17 cellular contexts compared by ENCODE assay signal in the genomic region with DNA sequence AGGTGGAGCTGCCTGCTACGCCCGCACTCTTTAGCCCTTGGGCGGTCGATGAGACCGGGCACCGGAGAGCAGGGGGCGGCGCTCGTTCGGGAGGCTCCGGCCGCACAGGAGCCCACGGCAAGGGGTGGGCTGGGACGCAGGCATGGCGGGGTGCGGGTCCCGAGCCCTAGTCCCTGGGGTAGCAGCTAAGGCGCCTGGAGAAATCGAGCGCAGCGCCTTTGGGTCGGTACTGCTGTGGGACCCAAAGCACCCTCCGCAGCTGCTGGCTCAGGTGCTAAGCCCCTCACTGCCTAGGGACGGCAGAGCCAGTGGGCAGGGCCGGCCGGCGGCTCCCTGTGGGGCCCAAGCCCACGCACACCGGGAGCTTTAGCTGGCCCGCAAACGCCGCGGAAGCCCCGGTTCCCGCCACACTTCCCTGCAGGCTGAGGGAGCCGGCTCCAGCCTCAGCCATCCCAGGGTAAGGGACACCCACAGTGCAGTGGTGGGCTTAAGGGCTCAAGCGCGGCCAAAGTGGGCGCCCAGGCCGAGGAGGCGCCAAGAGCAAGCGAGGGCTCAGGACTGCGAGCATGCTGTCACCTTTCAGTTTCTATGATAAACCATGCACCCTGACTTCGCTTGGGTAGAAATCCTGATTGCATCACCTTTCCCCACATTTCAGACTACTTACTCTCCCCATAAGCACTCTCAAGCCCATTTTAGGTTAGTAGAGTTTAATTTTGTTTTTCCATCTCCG. TPM values are rescaled to one million over a fixed set of nuclear protein-coding genes. Genes with fewer than 3 reads are reported as not detected.
DNase-seq lines count a peak whose midpoint lies in the region; ATAC-seq and TF ChIP-seq lines count a peak whose summit lies in the region.
"Had no signal": no experiment of that assay in that cellular context is flagged by ENCODE, and none has a peak within 500 bp of the region (broad histone marks: within the 10 kb centered on the region; RNA-seq: fewer than 3 reads in every experiment).

No MANE protein-coding gene starts in this region.

- H3K4me1 Mint-ChIP-seq in CD4-positive, alpha-beta memory T cell, result peaks cover 22 to 44% (median 33%) of the 10 kb centered on the region in 4 donors
- H3K4me1 Mint-ChIP-seq in natural killer cell, result peaks cover 45 to 56% of the 10 kb centered on the region in 2 donors

- no TSS peak for BruUV-seq in OCI-LY7 (replicated peaks; lab: Mats Ljungman, UMichigan)

- no peak for TF ChIP-seq POLR2A in body of pancreas (IDR thresholded peaks at IDR 0.05)

- no peaks in the 10 kb centered on the region for H3K27me3 ChIP-seq in BLaER1 treated with 17β-estradiol and CSF1 and Interleukin-3, amounts not matched to agents 10 nM and 100 nM
- no peaks in the 10 kb centered on the region for H3K27me3 ChIP-seq in CD4-positive, alpha-beta memory T cell (ENCODE audit: insufficient read depth, low read length)
- no peaks in the 10 kb centered on the region for H3K27me3 ChIP-seq in body of pancreas

- H3K9me3 Mint-ChIP-seq in CD4-positive, alpha-beta memory T cell, result peaks cover 9 to 39% (median 29%) of the 10 kb centered on the region in 8 donors
- H3K9me3 Mint-ChIP-seq in natural killer cell, result peaks cover 2 to 4% of the 10 kb centered on the region in 2 donors

- peak overlapping the region in 10 of 11 experiments; percentile 8 to 59 (median 44); a peak in 15 of 22 replicates for H3K4me2 ChIP-seq in BLaER1 treated with 17β-estradiol and CSF1 and Interleukin-3, amounts not matched to agents 10 nM and 100 nM
- H3K4me2 ChIP-seq in OCI-LY7 (ENCODE audit: low read length), result no peak overlapping the region
- H3K4me2 ChIP-seq: KMS-11 had no signal

- H3K36me3 ChIP-seq in BLaER1 treated with 17β-estradiol and CSF1 and Interleukin-3, amounts not matched to agents 10 nM and 100 nM, result no peaks in the 10 kb centered on the region
- no peaks in the 10 kb centered on the region for H3K36me3 ChIP-seq in CD4-positive, alpha-beta memory T cell (ENCODE audit: insufficient read depth, low read length)
- H3K36me3 ChIP-seq in body of pancreas (replicated peaks in 1 of 2; ENCODE audit: insufficient read depth in 1 of 2, low read depth in 2 of 2), result no peaks in the 10 kb centered on the region
- no peaks in the 10 kb centered on the region for H3K36me3 ChIP-seq in OCI-LY7 (ENCODE audit: insufficient read depth, low read length)

- H3K9ac ChIP-seq in BLaER1 treated with 17β-estradiol and CSF1 and Interleukin-3, amounts not matched to agents 10 nM and 100 nM, result no peak overlapping the region
- H3K9ac ChIP-seq: KMS-11 had no signal

- peak overlapping the region in 8 of 10 experiments; percentile 14 to 53 (median 22); a peak in 9 of 20 replicates for H3K4me3 ChIP-seq in BLaER1 treated with 17β-estradiol and CSF1 and Interleukin-3, amounts not matched to agents 10 nM and 100 nM
- H3K4me3 ChIP-seq in CD4-positive, alpha-beta memory T cell (ENCODE audit: low read length in 2 of 2), result peak overlapping the region in 1 of 2 donors; percentile 9
- H3K4me3 ChIP-seq in body of pancreas (no peak overlapping the region), OCI-LY7 (ENCODE audit: low read depth, low read length, poor library complexity, severe bottlenecking) (no peak overlapping the region)
- H3K4me3 ChIP-seq: coronary artery had no signal

- DNase-seq in CD4-positive, alpha-beta memory T cell, result no peak
- DNase-seq in body of pancreas (no peak), natural killer cell (no peak), amniotic stem cell (lab: John Stamatoyannopoulos, UW) (no peak), OCI-LY7 (ENCODE audit: low spot score) (no peak)
- DNase-seq: activated T-cell treated with anti-CD3 and anti-CD28 coated beads, Interleukin-2, amount 50 U/mL, for 4 hours; C1 segment of cervical spinal cord; NCI-H1092 treated with DMSO at 0.1 percent for 48 hours; NCI-H524 treated with DMSO at 0.1 percent for 48 hours; T1000; trophoblast cell had no signal

- peak; percentile 30 for ATAC-seq in body of pancreas
- no peak for ATAC-seq in natural killer cell
- ATAC-seq in HG03139 (IDR thresholded peaks at IDR 0.05; ENCODE audit: unreplicated experiment), result no peak
- ATAC-seq in GM18519 (IDR thresholded peaks at IDR 0.05; ENCODE audit: low FRiP score, unreplicated experiment), result no peak

- H3K79me2 ChIP-seq in OCI-LY7 (ENCODE audit: insufficient read depth, low read depth, low read length), result no peaks in the 10 kb centered on the region

- H3K27me3 Mint-ChIP-seq in CD4-positive, alpha-beta memory T cell, result peaks cover 0 to 1% of the 10 kb centered on the region in 2 donors
- H3K27me3 Mint-ChIP-seq in natural killer cell (ENCODE audit: low read depth in 2 of 2), result no peaks in the 10 kb centered on the region
- H3K27me3 Mint-ChIP-seq: progenitor cell of endocrine pancreas had no signal

- peaks cover 7 to 27% (median 17%) of the 10 kb centered on the region in 10 experiments; a peak in 19 of 20 replicates for H3K4me1 ChIP-seq in BLaER1 treated with 17β-estradiol and CSF1 and Interleukin-3, amounts not matched to agents 10 nM and 100 nM
- peaks cover 24% of the 10 kb centered on the region for H3K4me1 ChIP-seq in CD4-positive, alpha-beta memory T cell (ENCODE audit: insufficient read depth, low read length)
- peaks cover 10% of the 10 kb centered on the region for H3K4me1 ChIP-seq in body of pancreas
- H3K4me1 ChIP-seq in OCI-LY7 (ENCODE audit: insufficient read depth, low read length, poor library complexity, severe bottlenecking), result peaks cover 7% of the 10 kb centered on the region

- WGBS in body of pancreas, 2 donors, result 65 to 82% methylated on average over 13 to 20 of the region's 45 CpGs

- CTCF ChIA-PET in CD4-positive, alpha-beta memory T cell (lab: Charles Lee; ENCODE audit: partially characterized antibody), result interaction anchor here (1.0 to 7.7 kb wide), 8 partner anchors 11 to 495 kb away, joined by 3 to 158 read pairs (median 8); partner anchors contain the start of gene MYLIP
- CTCF ChIA-PET in OCI-LY7 (lab: Charles Lee; ENCODE audit: unreplicated experiment), result no interaction called here

- peak overlapping the region in 5 of 7 donors; percentile 74 to 96 (median 94) for H3K27ac Mint-ChIP-seq in CD4-positive, alpha-beta memory T cell
- H3K27ac Mint-ChIP-seq in natural killer cell, result peak overlapping the region; percentile 86 to 91
- H3K27ac Mint-ChIP-seq: progenitor cell of endocrine pancreas had no signal

- H3K27ac ChIP-seq in BLaER1 treated with 17β-estradiol and CSF1 and Interleukin-3, amounts not matched to agents 10 nM and 100 nM, result 0 out of 22 replicates have a peak overlapping the region, but pooled peaks of 1 of the 11 experiments have one; percentile 14
- no peak overlapping the region for H3K27ac ChIP-seq in CD4-positive, alpha-beta memory T cell (ENCODE audit: low read depth, low read length)
- H3K27ac ChIP-seq in body of pancreas, result peak overlapping the region in 2 of 4 donors; percentile 5 to 15
- no peak overlapping the region for H3K27ac ChIP-seq in OCI-LY7 (ENCODE audit: low read depth, low read length, poor library complexity, severe bottlenecking)
- H3K27ac ChIP-seq: coronary artery, KMS-11 had no signal

- no peaks in the 10 kb centered on the region for H4K20me1 ChIP-seq in BLaER1 treated with 17β-estradiol and CSF1 and Interleukin-3, amounts not matched to agents 10 nM and 100 nM
- no peaks in the 10 kb centered on the region for H4K20me1 ChIP-seq in OCI-LY7 (ENCODE audit: insufficient read depth, low read length)

- POLR2A ChIA-PET in CD4-positive, alpha-beta memory T cell (lab: Charles Lee; ENCODE audit: partially characterized antibody), result interaction anchor here (0.9 to 7.3 kb wide), 7 partner anchors 8 to 519 kb away, joined by 3 to 82 read pairs (median 4); partner anchors contain the start of gene MYLIP
- POLR2A ChIA-PET in OCI-LY7 (lab: Charles Lee), result interaction anchor here (0.9 to 1.6 kb wide), 2 partner anchors 21 to 489 kb away, joined by 4 read pairs; no protein-coding TSS in a partner anchor

- TF ChIP-seq CTCF in body of pancreas (IDR thresholded peaks at IDR 0.05), result no peak
- no peak for TF ChIP-seq CTCF in natural killer cell (IDR thresholded peaks at IDR 0.05)
- no peak for TF ChIP-seq CTCF in OCI-LY7 (conservative IDR thresholded peaks at IDR 0.05; ENCODE audit: low read length)

- H3K36me3 Mint-ChIP-seq in CD4-positive, alpha-beta memory T cell, result peaks cover 4 to 13% of the 10 kb centered on the region in 2 donors
- H3K36me3 Mint-ChIP-seq in natural killer cell, result peaks cover 6% of the 10 kb centered on the region

- no peak overlapping the region for H2AFZ ChIP-seq in OCI-LY7 (ENCODE audit: low read length)

- no peaks in the 10 kb centered on the region for H3K9me2 ChIP-seq in OCI-LY7 (ENCODE audit: insufficient read depth, low read length)

- intact Hi-C loops in CD4-positive, alpha-beta memory T cell (cut with micrococcal nuclease), result no loop called here
- intact Hi-C loops in body of pancreas (cut with DNase I), result no loop called here
- intact Hi-C loops in natural killer cell (cut with micrococcal nuclease), result loop anchor here (1.0 to 2.0 kb wide), 2 partner anchors 18 to 50 kb away; no protein-coding TSS in a partner anchor
- intact Hi-C loops in OCI-LY7 (cut with micrococcal nuclease; ENCODE audit: unreplicated experiment), result no loop called here

- H3K9me3 ChIP-seq in BLaER1 treated with 17β-estradiol and CSF1 and Interleukin-3, amounts not matched to agents 10 nM and 100 nM (replicated peaks in 1 of 11), result peaks cover 0 to 28% (median 18%) of the 10 kb centered on the region in 11 experiments; a peak in 20 of 22 replicates
- peaks cover 0 to 4% of the 10 kb centered on the region in 2 donors for H3K9me3 ChIP-seq in CD4-positive, alpha-beta memory T cell (ENCODE audit: control insufficient read depth in 1 of 2, low read length in 2 of 2)
- H3K9me3 ChIP-seq in body of pancreas (no peaks in the 10 kb centered on the region), OCI-LY7 (ENCODE audit: low read length) (no peaks in the 10 kb centered on the region)

- peak overlapping the region in 2 of 8 donors; percentile 35 to 64 for H3K4me3 Mint-ChIP-seq in CD4-positive, alpha-beta memory T cell
- H3K4me3 Mint-ChIP-seq in natural killer cell, result no peak overlapping the region

RNA-seq across cellular contexts. Expression of gene MYLIP, which starts 52.0 kb away (rescaled TPM):
- 10 to 100 TPM; 17.5 to 19.9 TPM for total RNA-seq in CD4-positive, alpha-beta memory T cell
- 10 to 100 TPM; 71.9 to 88.8 TPM for polyA plus RNA-seq in CD4-positive, alpha-beta memory T cell
- 10 to 100 TPM; 13.2 to 28.7 TPM for total RNA-seq in body of pancreas
- 100 to 1,000 TPM; 127 to 207 (median 150) TPM for total RNA-seq in natural killer cell
- total RNA-seq in OCI-LY7 (2014; rRNA removed; shearing (Covaris generic)), result 8.5 and 12.4 TPM in 2 replicates
- total RNA-seq in OCI-LY7 (2022), result 13.9 and 15.3 TPM in 2 replicates

RNA-seq across cellular contexts. Expression of gene GMPR, which starts 57.5 kb away (rescaled TPM):
- not detected for total RNA-seq in CD4-positive, alpha-beta memory T cell
- polyA plus RNA-seq in CD4-positive, alpha-beta memory T cell, result under 1 TPM; 0.56 to 0.68 TPM
- total RNA-seq in body of pancreas (10 to 100 TPM in 1 of 2 donors, 1 to 10 TPM in 1; 7.9 to 14.0 TPM), natural killer cell (1 to 10 TPM in 2 of 3 donors, under 1 TPM in 1; 0.95 to 3.4 (median 3.2) TPM), OCI-LY7 (2022) (not detected in 2 replicates)
- total RNA-seq in OCI-LY7 (2014; rRNA removed; shearing (Covaris generic)), result not detected in 2 replicates

Comparison
In these comparisons a context has a peak if more than half of its experiments do, and no peak if none do; other contexts are left out.
1. H3K4me3 ChIP-seq: peak in BLaER1 treated with 17β-estradiol and CSF1 and Interleukin-3, amounts not matched to agents 10 nM and 100 nM (8 of 10); none in body of pancreas (0 of 2) and OCI-LY7 (single experiment).
2. RNA of gene MYLIP, which starts 52.0 kb away (total RNA-seq): 127 to 207 TPM in natural killer cell; 13.2 to 28.7 TPM in body of pancreas, 17.5 to 19.9 TPM in CD4-positive, alpha-beta memory T cell and 8.5 to 15.3 TPM in OCI-LY7; every median in the first group is over 4 times any median in the second.